14 cellular contexts compared by ENCODE assay signal in the genomic region with DNA sequence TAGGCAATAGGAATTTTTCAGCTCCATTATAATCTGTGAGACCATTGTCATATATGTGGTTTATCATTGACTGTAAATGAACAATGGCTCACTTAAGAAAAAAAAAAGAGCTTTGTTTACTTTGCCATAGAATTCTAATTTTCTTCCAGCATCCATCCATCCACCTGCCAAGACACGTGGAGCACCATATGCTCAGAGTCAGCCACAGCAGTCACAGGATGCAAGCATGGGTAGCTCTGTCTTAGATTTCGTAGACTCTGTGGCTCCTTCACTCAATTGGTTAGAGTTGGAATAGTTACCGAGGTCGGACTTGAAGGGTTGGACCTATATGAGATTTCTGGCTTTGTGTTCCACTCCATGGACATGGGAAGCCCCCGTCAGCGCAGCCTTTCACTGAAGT.
"Had no signal": no experiment of that assay in that cellular context is flagged by ENCODE, and none has a peak within 500 bp of the region (broad histone marks: within the 10 kb centered on the region; RNA-seq: fewer than 3 reads in every experiment).

No MANE protein-coding gene starts in this region.

- DNase-seq: activated CD4-positive, alpha-beta T cell treated with anti-CD3 and anti-CD28 coated beads for 1 hour; activated CD4-positive, alpha-beta T cell treated with anti-CD3 and anti-CD28 coated beads, Interleukin-2, amount 50 U/mL, for 48 hours; activated naive CD4-positive, alpha-beta T cell treated with anti-CD3 and anti-CD28 coated beads for 36 hours; activated naive CD8-positive, alpha-beta T cell treated with anti-CD3 and anti-CD28 coated beads, Interleukin-2, amount 50 U/mL, for 24 hours; endodermal cell; heart right ventricle; left colon; lower lobe of right lung; occipital lobe; right cardiac atrium; stimulated activated CD4-positive, alpha-beta T cell treated with anti-CD3 and anti-CD28 coated beads, Interleukin-4, amount 100 ng/mL, for 24 hours; stimulated activated naive CD4-positive, alpha-beta T cell treated with Interleukin-2 at 50 U/mL for 16 hours; uterus had no signal

- ATAC-seq: activated naive CD8-positive, alpha-beta T cell treated with anti-CD3 and anti-CD28 coated beads, Interleukin-2, amount 50 U/mL, for 24 hours; gastroesophageal sphincter; heart right ventricle; left colon; lower lobe of right lung; right cardiac atrium had no signal
